ENCODE assay signal across 9 cellular contexts in the genomic region with DNA sequence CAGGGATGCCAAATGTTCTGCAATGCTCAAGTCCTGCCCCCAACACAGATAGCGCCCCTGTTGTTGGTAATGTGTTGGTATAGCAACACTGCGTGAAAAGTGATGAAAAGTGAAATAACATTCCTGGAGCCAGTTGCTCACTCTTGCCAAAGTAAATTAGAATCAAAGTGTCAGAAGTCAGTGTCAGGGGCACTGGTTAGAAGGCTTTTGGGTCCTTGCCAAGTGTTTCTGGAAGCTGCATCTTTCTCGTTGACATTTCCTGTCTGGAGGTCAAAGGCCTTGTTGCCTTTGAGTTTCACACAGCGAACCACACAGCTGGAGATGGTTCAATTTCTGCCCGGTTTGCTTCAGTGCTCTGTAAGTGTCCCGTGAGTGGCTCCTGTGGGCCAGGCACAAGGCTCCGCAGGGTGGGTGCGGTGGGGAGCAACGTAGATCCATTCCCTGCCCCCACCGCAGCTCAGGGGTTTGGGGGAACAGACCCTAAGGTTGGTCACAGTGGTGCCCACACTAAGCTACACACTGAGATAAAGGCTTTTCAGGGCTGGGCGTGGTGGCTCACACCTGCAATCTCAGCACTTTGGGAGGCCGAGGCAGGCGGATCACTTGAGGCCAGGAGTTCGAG. TPM values are rescaled to one million over a fixed set of nuclear protein-coding genes. Genes with fewer than 3 reads are reported as not detected.
DNase-seq lines count a peak whose midpoint lies in the region; ATAC-seq lines count a peak whose summit lies in the region.
"Had no signal": no experiment of that assay in that cellular context is flagged by ENCODE, and none has a peak within 500 bp of the region (broad histone marks: within the 10 kb centered on the region; RNA-seq: fewer than 3 reads in every experiment).

No MANE protein-coding gene starts in this region.

- H3K9me3 Mint-ChIP-seq in activated T-helper 17 cell treated with anti-CD3 and anti-CD28 coated beads, Interleukin-2, amount 50 U/mL, for 72 hours, result no peaks in the 10 kb centered on the region
- no peaks in the 10 kb centered on the region for H3K9me3 Mint-ChIP-seq in naive thymus-derived CD8-positive, alpha-beta T cell
- H3K9me3 Mint-ChIP-seq: neural crest cell had no signal

- DNase-seq in NCI-H2196 (lab: John Stamatoyannopoulos, UW; ENCODE audit: unreplicated experiment) (peak; percentile 48), NCI-H2196 treated with DMSO at 0.1 percent for 48 hours (lab: John Stamatoyannopoulos, UW; ENCODE audit: unreplicated experiment) (no peak)
- peak in 9 of 10 donors; percentile 22 to 76 (median 46) for DNase-seq in naive thymus-derived CD8-positive, alpha-beta T cell
- DNase-seq: ACHN; activated CD4-positive, CD25-positive, alpha-beta regulatory T cell treated with anti-CD3 and anti-CD28 coated beads, Interleukin-2, amount 50 U/mL, for 72 hours had no signal

- peak overlapping the region; percentile 59 for H3K27ac Mint-ChIP-seq in activated T-helper 17 cell treated with anti-CD3 and anti-CD28 coated beads, Interleukin-2, amount 50 U/mL, for 72 hours
- peak overlapping the region in 9 of 10 donors; percentile 69 to 90 (median 83) for H3K27ac Mint-ChIP-seq in naive thymus-derived CD8-positive, alpha-beta T cell

- no peaks in the 10 kb centered on the region for H3K27me3 Mint-ChIP-seq in activated T-helper 17 cell treated with anti-CD3 and anti-CD28 coated beads, Interleukin-2, amount 50 U/mL, for 72 hours
- H3K27me3 Mint-ChIP-seq in naive thymus-derived CD8-positive, alpha-beta T cell, result no peaks in the 10 kb centered on the region

- POLR2A ChIA-PET in naive thymus-derived CD8-positive, alpha-beta T cell (lab: Charles Lee), result interaction anchor here (0.7 to 1.4 kb wide), 7 partner anchors 16 to 120 kb away, joined by 3 to 7 read pairs (median 4); a partner anchor contains a TSS

- peaks cover 7% of the 10 kb centered on the region for H3K4me1 Mint-ChIP-seq in activated T-helper 17 cell treated with anti-CD3 and anti-CD28 coated beads, Interleukin-2, amount 50 U/mL, for 72 hours
- peaks cover 18 to 42% (median 35%) of the 10 kb centered on the region in 4 donors for H3K4me1 Mint-ChIP-seq in naive thymus-derived CD8-positive, alpha-beta T cell

- peak overlapping the region; percentile 10 for H3K4me3 Mint-ChIP-seq in activated T-helper 17 cell treated with anti-CD3 and anti-CD28 coated beads, Interleukin-2, amount 50 U/mL, for 72 hours
- peak overlapping the region in 5 of 10 donors; percentile 15 to 57 (median 20) for H3K4me3 Mint-ChIP-seq in naive thymus-derived CD8-positive, alpha-beta T cell
- H3K4me3 Mint-ChIP-seq: neural crest cell had no signal

- no peaks in the 10 kb centered on the region for H3K36me3 Mint-ChIP-seq in activated T-helper 17 cell treated with anti-CD3 and anti-CD28 coated beads, Interleukin-2, amount 50 U/mL, for 72 hours (ENCODE audit: low read depth)
- no peaks in the 10 kb centered on the region for H3K36me3 Mint-ChIP-seq in naive thymus-derived CD8-positive, alpha-beta T cell

- ATAC-seq in activated T-helper 17 cell treated with anti-CD3 and anti-CD28 coated beads, Interleukin-2, amount 50 U/mL, for 72 hours (replicated peaks), result no peak
- ATAC-seq in naive thymus-derived CD8-positive, alpha-beta T cell, result peak; percentile 39 to 68
- ATAC-seq in HG02938 (IDR thresholded peaks at IDR 0.05; ENCODE audit: unreplicated experiment) (no peak), GM19467 (IDR thresholded peaks at IDR 0.05; ENCODE audit: unreplicated experiment) (no peak)

RNA-seq across cellular contexts. Expression of a gene that starts 3.6 kb away (rescaled TPM):
- total RNA-seq in activated T-helper 17 cell treated with anti-CD3 and anti-CD28 coated beads, Interleukin-2, amount 50 U/mL, for 72 hours, result 10 to 100 TPM in 1 of 2 donors, 1 to 10 TPM in 1; 5.4 to 14.6 TPM
- 10 to 100 TPM; 14.2 to 14.8 TPM for total RNA-seq in naive thymus-derived CD8-positive, alpha-beta T cell
- polyA plus RNA-seq in naive thymus-derived CD8-positive, alpha-beta T cell, result 1 to 10 TPM; 1.4 to 4.1 (median 3.1) TPM

RNA-seq across cellular contexts. Expression of a gene that starts 25.6 kb away (rescaled TPM):
- 10 to 100 TPM; 10.3 to 14.5 TPM for total RNA-seq in activated T-helper 17 cell treated with anti-CD3 and anti-CD28 coated beads, Interleukin-2, amount 50 U/mL, for 72 hours
- 10 to 100 TPM; 15.6 to 16.7 TPM for total RNA-seq in naive thymus-derived CD8-positive, alpha-beta T cell
- 1 to 10 TPM; 2.7 to 3.3 (median 2.9) TPM for polyA plus RNA-seq in naive thymus-derived CD8-positive, alpha-beta T cell

RNA-seq across cellular contexts. Expression of a gene that starts 37.1 kb away (rescaled TPM):
- 10 to 100 TPM; 21.3 to 22.1 TPM for total RNA-seq in activated T-helper 17 cell treated with anti-CD3 and anti-CD28 coated beads, Interleukin-2, amount 50 U/mL, for 72 hours
- 10 to 100 TPM; 25.0 to 28.6 TPM for total RNA-seq in naive thymus-derived CD8-positive, alpha-beta T cell
- 10 to 100 TPM in 1 of 3 donors, 1 to 10 TPM in 2; 6.8 to 10.9 (median 7.8) TPM for polyA plus RNA-seq in naive thymus-derived CD8-positive, alpha-beta T cell

RNA-seq across cellular contexts. Expression of a gene that starts 37.4 kb away (rescaled TPM):
- total RNA-seq in activated T-helper 17 cell treated with anti-CD3 and anti-CD28 coated beads, Interleukin-2, amount 50 U/mL, for 72 hours, result 100 to 1,000 TPM; 164 to 216 TPM
- total RNA-seq in naive thymus-derived CD8-positive, alpha-beta T cell, result 100 to 1,000 TPM; 149 to 160 TPM
- 100 to 1,000 TPM; 406 to 455 (median 449) TPM for polyA plus RNA-seq in naive thymus-derived CD8-positive, alpha-beta T cell

RNA-seq across cellular contexts. Expression of a gene that starts 47.4 kb away (rescaled TPM):
- total RNA-seq in activated T-helper 17 cell treated with anti-CD3 and anti-CD28 coated beads, Interleukin-2, amount 50 U/mL, for 72 hours, result 10 to 100 TPM; 56.0 to 64.9 TPM
- 10 to 100 TPM; 52.8 to 66.6 TPM for total RNA-seq in naive thymus-derived CD8-positive, alpha-beta T cell
- 10 to 100 TPM; 46.0 to 53.6 (median 50.6) TPM for polyA plus RNA-seq in naive thymus-derived CD8-positive, alpha-beta T cell

Comparison
In these comparisons a context has a peak if more than half of its experiments do, and no peak if none do; other contexts are left out.
1. ATAC-seq: peak in naive thymus-derived CD8-positive, alpha-beta T cell (2 of 2); none in activated T-helper 17 cell treated with anti-CD3 and anti-CD28 coated beads, Interleukin-2, amount 50 U/mL, for 72 hours (single experiment), HG02938 (single experiment) and GM19467 (single experiment).